18 cellular contexts compared by ENCODE assay signal in the genomic region with DNA sequence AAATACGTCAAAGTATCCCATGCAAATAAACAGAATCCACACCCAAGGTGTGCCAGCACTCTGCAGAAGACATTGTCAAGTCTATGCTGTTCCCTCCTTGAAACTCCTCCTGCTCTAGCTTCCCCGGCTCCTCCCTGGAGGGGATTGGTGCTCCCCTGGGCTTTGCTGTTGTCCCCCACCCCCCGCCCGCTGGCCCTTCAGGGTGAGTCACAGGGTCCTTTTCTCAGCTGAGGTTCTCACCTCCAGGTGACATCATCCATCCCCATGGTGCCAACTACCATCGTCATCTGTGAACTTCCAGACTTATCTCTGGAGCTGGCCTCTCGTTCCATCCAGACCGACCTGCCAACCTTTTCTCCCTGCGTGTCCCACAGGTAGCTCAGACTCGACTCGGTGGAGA.
"Had no signal": no experiment of that assay in that cellular context is flagged by ENCODE, and none has a peak within 500 bp of the region (broad histone marks: within the 10 kb centered on the region; RNA-seq: fewer than 3 reads in every experiment).

No MANE protein-coding gene starts in this region.

- H3K36me3 Mint-ChIP-seq: immature natural killer cell; memory B cell; naive thymus-derived CD4-positive, alpha-beta T cell; neural progenitor cell; stimulated activated effector memory CD8-positive, alpha-beta T cell treated with anti-CD3 and anti-CD28 coated beads, Interleukin-12 subunit alpha, Interleukin-12 subunit beta, amount 100 ng/mL, for 72 hours had no signal

- DNase-seq: effector memory CD8-positive, alpha-beta T cell; hypothalamus; immature natural killer cell; midbrain; naive thymus-derived CD4-positive, alpha-beta T cell; right lobe of liver; stimulated activated CD4-positive, alpha-beta T cell treated with anti-CD3 and anti-CD28 coated beads, Interleukin-2, amount 100 ng/mL, for 24 hours; stimulated activated CD4-positive, alpha-beta T cell treated with anti-CD3 and anti-CD28 coated beads, Interleukin-4, amount 100 ng/mL, for 24 hours; stimulated activated naive CD4-positive, alpha-beta T cell treated with Interleukin-2 at 50 U/mL for 16 hours; stomach; thyroid gland; trophoblast cell had no signal

- H3K4me1 Mint-ChIP-seq: nephron had no signal

- H3K4me3 Mint-ChIP-seq: effector memory CD8-positive, alpha-beta T cell; immature natural killer cell; memory B cell; naive thymus-derived CD4-positive, alpha-beta T cell; nephron; neural progenitor cell; stimulated activated effector memory CD8-positive, alpha-beta T cell treated with anti-CD3 and anti-CD28 coated beads, Interleukin-12 subunit alpha, Interleukin-12 subunit beta, amount 100 ng/mL, for 72 hours had no signal

- H3K27ac Mint-ChIP-seq: effector memory CD8-positive, alpha-beta T cell; immature natural killer cell; memory B cell; nephron; neural progenitor cell; progenitor cell of endocrine pancreas; stimulated activated effector memory CD8-positive, alpha-beta T cell treated with anti-CD3 and anti-CD28 coated beads, Interleukin-12 subunit alpha, Interleukin-12 subunit beta, amount 100 ng/mL, for 72 hours had no signal

- H3K9me3 Mint-ChIP-seq: effector memory CD8-positive, alpha-beta T cell; immature natural killer cell; memory B cell; nephron; neural progenitor cell; stimulated activated effector memory CD8-positive, alpha-beta T cell treated with anti-CD3 and anti-CD28 coated beads, Interleukin-12 subunit alpha, Interleukin-12 subunit beta, amount 100 ng/mL, for 72 hours had no signal

- ATAC-seq: effector memory CD8-positive, alpha-beta T cell; left lobe of liver; naive thymus-derived CD4-positive, alpha-beta T cell; right lobe of liver; stimulated activated effector memory CD8-positive, alpha-beta T cell treated with anti-CD3 and anti-CD28 coated beads, Interleukin-12 subunit alpha, Interleukin-12 subunit beta, amount 100 ng/mL, for 72 hours had no signal
